Comparison of ENCODE assay signal across 8 cellular contexts in genomic region chr3:132029182-132029902, GRCh38. TPM values are rescaled to one million over a fixed set of nuclear protein-coding genes. Genes with fewer than 3 reads are reported as not detected.
DNase-seq lines count a peak whose midpoint lies in the region; ATAC-seq and TF ChIP-seq lines count a peak whose summit lies in the region.

No MANE protein-coding gene starts in this region.

- H3K4me2 ChIP-seq in PC-9: peak overlapping the region; percentile 55

- no peak overlapping the region for H3K4me3 Mint-ChIP-seq in activated T-helper 17 cell treated with anti-CD3 and anti-CD28 coated beads, Interleukin-2, amount 50 U/mL, for 72 hours

- H3K9me3 Mint-ChIP-seq in activated T-helper 17 cell treated with anti-CD3 and anti-CD28 coated beads, Interleukin-2, amount 50 U/mL, for 72 hours: no peaks in the 10 kb centered on the region

- H3K9me2 ChIP-seq in PC-9 (ENCODE audit: insufficient read depth): no peaks in the 10 kb centered on the region

- no peaks in the 10 kb centered on the region for H3K36me3 ChIP-seq in PC-9 (ENCODE audit: low read depth)
- H3K36me3 ChIP-seq in upper lobe of left lung: no peaks in the 10 kb centered on the region

- no peaks in the 10 kb centered on the region for H4K20me1 ChIP-seq in PC-9 (ENCODE audit: insufficient read depth)

- H2AFZ ChIP-seq in PC-9: 0 out of 2 replicates have a peak overlapping the region, but pooled peaks have one; percentile 33

- intact Hi-C loops in PC-9 (cut with micrococcal nuclease; ENCODE audit: unreplicated experiment): loop anchor here (1.0 to 10.0 kb wide), 6 partner anchors 21 to 996 kb away; no protein-coding TSS in a partner anchor

- H3K4me1 Mint-ChIP-seq in activated T-helper 17 cell treated with anti-CD3 and anti-CD28 coated beads, Interleukin-2, amount 50 U/mL, for 72 hours: peaks cover 1% of the 10 kb centered on the region

- H3K27me3 ChIP-seq in PC-9 (ENCODE audit: insufficient read depth, low read depth) (no peaks in the 10 kb centered on the region), foreskin keratinocyte (peaks cover 34% of the 10 kb centered on the region), upper lobe of left lung (peaks cover 0 to 10% (median 3%) of the 10 kb centered on the region in 4 donors)

- no peaks in the 10 kb centered on the region for H3K79me2 ChIP-seq in PC-9 (ENCODE audit: low read depth)

- H3K4me1 ChIP-seq in PC-9 (replicated peaks; ENCODE audit: insufficient read depth): peaks cover 6% of the 10 kb centered on the region; the same call in 1 of the 2 replicates
- no peaks in the 10 kb centered on the region for H3K4me1 ChIP-seq in foreskin keratinocyte
- peaks cover under 1 to 4% (median 2%) of the 10 kb centered on the region in 4 donors for H3K4me1 ChIP-seq in upper lobe of left lung

- TF ChIP-seq CTCF in LNCAP (IDR thresholded peaks at IDR 0.05) (peak; percentile 96), PC-9 (conservative IDR thresholded peaks at IDR 0.05) (peak; percentile 86), foreskin keratinocyte (conservative IDR thresholded peaks at IDR 0.05) (peak; percentile 88), upper lobe of left lung (IDR thresholded peaks at IDR 0.05) (peak; percentile 54 to 73 (median 64))

- TF ChIP-seq POLR2A in upper lobe of left lung (IDR thresholded peaks at IDR 0.05): no peak

- H3K9me3 ChIP-seq in PC-9 (ENCODE audit: insufficient read depth, low read depth) (no peaks in the 10 kb centered on the region), upper lobe of left lung (no peaks in the 10 kb centered on the region)

- H3K27me3 Mint-ChIP-seq in activated T-helper 17 cell treated with anti-CD3 and anti-CD28 coated beads, Interleukin-2, amount 50 U/mL, for 72 hours: peaks cover 53% of the 10 kb centered on the region

- H3K36me3 Mint-ChIP-seq in activated T-helper 17 cell treated with anti-CD3 and anti-CD28 coated beads, Interleukin-2, amount 50 U/mL, for 72 hours (ENCODE audit: low read depth): no peaks in the 10 kb centered on the region

- H3K27ac ChIP-seq in PC-9: no peak overlapping the region
- no peak overlapping the region for H3K27ac ChIP-seq in foreskin keratinocyte
- no peak overlapping the region for H3K27ac ChIP-seq in upper lobe of left lung

- no peak overlapping the region for H3K27ac Mint-ChIP-seq in activated T-helper 17 cell treated with anti-CD3 and anti-CD28 coated beads, Interleukin-2, amount 50 U/mL, for 72 hours

- no TSS peak for BruUV-seq in PC-9 (replicated peaks; lab: Mats Ljungman, UMichigan)

- H3F3A ChIP-seq in PC-9 (ENCODE audit: insufficient read depth, low read depth): no peaks in the 10 kb centered on the region

- POLR2A ChIA-PET in PC-9 (lab: Charles Lee; ENCODE audit: unreplicated experiment): interaction anchor here (0.7 kb wide), 1 partner anchor 613 kb away, joined by 3 read pairs; no protein-coding TSS in a partner anchor

- peak; percentile 97 for DNase-seq in DMS153 treated with DMSO at 0.1 percent for 48 hours (lab: John Stamatoyannopoulos, UW; ENCODE audit: unreplicated experiment)
- peak; percentile 87 for DNase-seq in PC-9
- DNase-seq in foreskin keratinocyte: peak; percentile 46 to 76
- DNase-seq in nucleus accumbens (lab: John Stamatoyannopoulos, UW): peak in 53 of 56 donors; percentile 3 to 89 (median 51)
- DNase-seq in upper lobe of left lung: peak in 1 of 2 donors; percentile 84

- TF ChIP-seq EP300 in upper lobe of left lung (IDR thresholded peaks at IDR 0.05): no peak

- CTCF ChIA-PET in PC-9 (lab: Charles Lee): interaction anchor here (0.5 to 1.0 kb wide), 6 partner anchors 10 to 996 kb away, joined by 3 to 7 read pairs (median 4); no protein-coding TSS in a partner anchor

- ATAC-seq in GM21723 (IDR thresholded peaks at IDR 0.05; ENCODE audit: unreplicated experiment): peak; percentile 87
- peak; percentile 75 for ATAC-seq in activated T-helper 17 cell treated with anti-CD3 and anti-CD28 coated beads, Interleukin-2, amount 50 U/mL, for 72 hours (replicated peaks)
- peak; percentile 99 for ATAC-seq in foreskin keratinocyte
- ATAC-seq in upper lobe of left lung (ENCODE audit: low FRiP score in 2 of 2): peak; percentile 90 to 92

- H3K4me3 ChIP-seq in PC-9 (no peak overlapping the region), upper lobe of left lung (no peak overlapping the region)

- 23 to 24% methylated on average over 13 to 15 of the region's 15 CpGs for WGBS in upper lobe of left lung, 2 donors

RNA-seq across cellular contexts. Expression of gene CPNE4, which starts 5.5 kb away (rescaled TPM):
- total RNA-seq in PC-9 (2021) (0.10 and 0.22 TPM in 2 replicates), foreskin keratinocyte (not detected in 2 replicates), upper lobe of left lung (1 to 10 TPM in 1 of 6 donors, under 1 TPM in 2, not detected in 3; 0.34 to 2.1 (median 0.47) TPM)
- total RNA-seq in activated T-helper 17 cell treated with anti-CD3 and anti-CD28 coated beads, Interleukin-2, amount 50 U/mL, for 72 hours: not detected
- polyA plus RNA-seq in foreskin keratinocyte: not detected in 2 replicates
